1 cellular context compared by ENCODE assay signal in genomic region chr19:41859618-41860418, GRCh38.
TF ChIP-seq lines count a peak whose summit lies in the region.

TSS of gene RPS19 (plus strand) at chr19:41860255. CDS start at chr19:41860775, 520 bp downstream.

TF ChIP-seq in HepG2, 621 proteins besides CTCF, POLR2A, EP300 and RAD21 (continued from another document and continues in another):
- TF ChIP-seq THRA (CRISPR knock-in tag; IDR thresholded peaks at IDR 0.05; ENCODE audit: borderline replicate concordance), result peak; percentile 70
- peak; percentile 59; the same call in 1 of the 2 replicates for TF ChIP-seq CEBPB (IDR thresholded peaks at IDR 0.05; ENCODE audit: borderline replicate concordance, low read depth, low read length)
- no peak for TF ChIP-seq TCF7 (IDR thresholded peaks at IDR 0.05; ENCODE audit: low read depth)
- no peak for TF ChIP-seq ZNF34 (CRISPR knock-in tag; IDR thresholded peaks at IDR 0.05; ENCODE audit: borderline replicate concordance)
- TF ChIP-seq ELF4 (CRISPR knock-in tag; IDR thresholded peaks at IDR 0.05; ENCODE audit: borderline replicate concordance), result peak; percentile 99
- TF ChIP-seq ZNF276 (CRISPR knock-in tag; IDR thresholded peaks at IDR 0.05; ENCODE audit: low read depth), result no peak; the same call in none of the 2 replicates
- peak; percentile 70; the same call in 1 of the 2 replicates for TF ChIP-seq HOXA5 (CRISPR knock-in tag; IDR thresholded peaks at IDR 0.05)
- TF ChIP-seq, protein P1, sequence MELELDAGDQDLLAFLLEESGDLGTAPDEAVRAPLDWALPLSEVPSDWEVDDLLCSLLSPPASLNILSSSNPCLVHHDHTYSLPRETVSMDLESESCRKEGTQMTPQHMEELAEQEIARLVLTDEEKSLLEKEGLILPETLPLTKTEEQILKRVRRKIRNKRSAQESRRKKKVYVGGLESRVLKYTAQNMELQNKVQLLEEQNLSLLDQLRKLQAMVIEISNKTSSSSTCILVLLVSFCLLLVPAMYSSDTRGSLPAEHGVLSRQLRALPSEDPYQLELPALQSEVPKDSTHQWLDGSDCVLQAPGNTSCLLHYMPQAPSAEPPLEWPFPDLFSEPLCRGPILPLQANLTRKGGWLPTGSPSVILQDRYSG (CRISPR knock-in tag; IDR thresholded peaks at IDR 0.05), result 0 out of 2 replicates have a peak, but pooled peaks have one; percentile 64
- TF ChIP-seq SRSF4 (IDR thresholded peaks at IDR 0.05; ENCODE audit: low read depth, low read length, poor library complexity, severe bottlenecking), result no peak
- peak; percentile 63; the same call in 1 of the 2 replicates for TF ChIP-seq ZNF333 (CRISPR knock-in tag; IDR thresholded peaks at IDR 0.05; ENCODE audit: borderline replicate concordance)
- peak; percentile 83 for TF ChIP-seq ZNF639 (CRISPR knock-in tag; conservative IDR thresholded peaks at IDR 0.05)
- TF ChIP-seq IKZF5 (CRISPR knock-in tag; IDR thresholded peaks at IDR 0.05), result peak; percentile 44
- TF ChIP-seq SETDB1 (CRISPR knock-in tag; IDR thresholded peaks at IDR 0.05; ENCODE audit: borderline replicate concordance), result no peak
- TF ChIP-seq, protein P2, sequence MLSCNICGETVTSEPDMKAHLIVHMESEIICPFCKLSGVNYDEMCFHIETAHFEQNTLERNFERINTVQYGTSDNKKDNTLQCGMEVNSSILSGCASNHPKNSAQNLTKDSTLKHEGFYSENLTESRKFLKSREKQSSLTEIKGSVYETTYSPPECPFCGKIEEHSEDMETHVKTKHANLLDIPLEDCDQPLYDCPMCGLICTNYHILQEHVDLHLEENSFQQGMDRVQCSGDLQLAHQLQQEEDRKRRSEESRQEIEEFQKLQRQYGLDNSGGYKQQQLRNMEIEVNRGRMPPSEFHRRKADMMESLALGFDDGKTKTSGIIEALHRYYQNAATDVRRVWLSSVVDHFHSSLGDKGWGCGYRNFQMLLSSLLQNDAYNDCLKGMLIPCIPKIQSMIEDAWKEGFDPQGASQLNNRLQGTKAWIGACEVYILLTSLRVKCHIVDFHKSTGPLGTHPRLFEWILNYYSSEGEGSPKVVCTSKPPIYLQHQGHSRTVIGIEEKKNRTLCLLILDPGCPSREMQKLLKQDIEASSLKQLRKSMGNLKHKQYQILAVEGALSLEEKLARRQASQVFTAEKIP (CRISPR knock-in tag; IDR thresholded peaks at IDR 0.05; ENCODE audit: borderline replicate concordance), result no peak
- TF ChIP-seq, protein P3, sequence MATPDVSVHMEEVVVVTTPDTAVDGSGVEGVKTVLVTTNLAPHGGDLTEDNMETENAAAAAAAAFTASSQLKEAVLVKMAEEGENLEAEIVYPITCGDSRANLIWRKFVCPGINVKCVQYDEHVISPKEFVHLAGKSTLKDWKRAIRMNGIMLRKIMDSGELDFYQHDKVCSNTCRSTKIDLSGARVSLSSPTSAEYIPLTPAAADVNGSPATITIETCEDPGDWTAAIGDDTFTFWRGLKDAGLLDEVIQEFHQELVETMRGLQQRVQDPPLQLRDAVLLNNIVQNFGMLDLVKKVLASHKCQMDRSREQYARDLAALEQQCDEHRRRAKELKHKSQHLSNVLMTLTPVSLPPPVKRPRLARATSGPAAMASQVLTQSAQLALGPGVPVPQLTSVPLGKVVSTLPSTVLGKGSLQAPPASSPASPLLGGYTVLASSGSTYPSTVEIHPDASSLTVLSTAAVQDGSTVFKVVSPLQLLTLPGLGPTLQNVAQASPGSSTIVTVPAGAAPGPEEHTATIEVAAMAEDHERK (CRISPR knock-in tag; IDR thresholded peaks at IDR 0.05; ENCODE audit: low read depth), result peak; percentile 83
- no peak for TF ChIP-seq NONO (IDR thresholded peaks at IDR 0.05)
- peak; percentile 63 for TF ChIP-seq NONO (CRISPR knock-in tag; conservative IDR thresholded peaks at IDR 0.05)
- TF ChIP-seq, protein P4, sequence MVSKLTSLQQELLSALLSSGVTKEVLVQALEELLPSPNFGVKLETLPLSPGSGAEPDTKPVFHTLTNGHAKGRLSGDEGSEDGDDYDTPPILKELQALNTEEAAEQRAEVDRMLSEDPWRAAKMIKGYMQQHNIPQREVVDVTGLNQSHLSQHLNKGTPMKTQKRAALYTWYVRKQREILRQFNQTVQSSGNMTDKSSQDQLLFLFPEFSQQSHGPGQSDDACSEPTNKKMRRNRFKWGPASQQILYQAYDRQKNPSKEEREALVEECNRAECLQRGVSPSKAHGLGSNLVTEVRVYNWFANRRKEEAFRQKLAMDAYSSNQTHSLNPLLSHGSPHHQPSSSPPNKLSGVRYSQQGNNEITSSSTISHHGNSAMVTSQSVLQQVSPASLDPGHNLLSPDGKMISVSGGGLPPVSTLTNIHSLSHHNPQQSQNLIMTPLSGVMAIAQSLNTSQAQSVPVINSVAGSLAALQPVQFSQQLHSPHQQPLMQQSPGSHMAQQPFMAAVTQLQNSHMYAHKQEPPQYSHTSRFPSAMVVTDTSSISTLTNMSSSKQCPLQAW (CRISPR knock-in tag; IDR thresholded peaks at IDR 0.05), result peak; percentile 67; the same call in 1 of the 2 replicates
- no peak for TF ChIP-seq WIZ (CRISPR knock-in tag; IDR thresholded peaks at IDR 0.05)
- TF ChIP-seq U2AF2 (IDR thresholded peaks at IDR 0.05; ENCODE audit: low read depth, low read length), result 0 out of 2 replicates have a peak, but pooled peaks have one; percentile 25
- no peak; the same call in 1 of the 2 replicates for TF ChIP-seq KLF9 (CRISPR knock-in tag; IDR thresholded peaks at IDR 0.05; ENCODE audit: low read depth)
- TF ChIP-seq NKX3-1 (CRISPR knock-in tag; IDR thresholded peaks at IDR 0.05), result peak; percentile 43
- peak; percentile 68 for TF ChIP-seq PITX1 (CRISPR knock-in tag; IDR thresholded peaks at IDR 0.05)
- peak; percentile 66; the same call in 1 of the 2 replicates for TF ChIP-seq CEBPG (CRISPR knock-in tag; IDR thresholded peaks at IDR 0.05)
- TF ChIP-seq MZF1 (CRISPR knock-in tag; IDR thresholded peaks at IDR 0.05; ENCODE audit: borderline replicate concordance), result no peak
- TF ChIP-seq IRF2 (CRISPR knock-in tag; IDR thresholded peaks at IDR 0.05), result peak; percentile 75
- TF ChIP-seq FOXP1 (IDR thresholded peaks at IDR 0.05), result no peak
- no peak for TF ChIP-seq FOXP1 (CRISPR knock-in tag; IDR thresholded peaks at IDR 0.05)
- TF ChIP-seq, protein P5, sequence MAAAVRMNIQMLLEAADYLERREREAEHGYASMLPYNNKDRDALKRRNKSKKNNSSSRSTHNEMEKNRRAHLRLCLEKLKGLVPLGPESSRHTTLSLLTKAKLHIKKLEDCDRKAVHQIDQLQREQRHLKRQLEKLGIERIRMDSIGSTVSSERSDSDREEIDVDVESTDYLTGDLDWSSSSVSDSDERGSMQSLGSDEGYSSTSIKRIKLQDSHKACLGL (CRISPR knock-in tag; IDR thresholded peaks at IDR 0.05), result peak; percentile 79; the same call in 1 of the 2 replicates
- no peak for TF ChIP-seq ZNF567 (CRISPR knock-in tag; IDR thresholded peaks at IDR 0.05; ENCODE audit: borderline replicate concordance)
- no peak for TF ChIP-seq ATF7 (IDR thresholded peaks at IDR 0.05)
- TF ChIP-seq ATF7 (CRISPR knock-in tag; IDR thresholded peaks at IDR 0.05), result no peak
- peak; percentile 80; the same call in 1 of the 2 replicates for TF ChIP-seq ZZZ3 (CRISPR knock-in tag; IDR thresholded peaks at IDR 0.05; ENCODE audit: borderline replicate concordance)
- TF ChIP-seq ZFP36 (IDR thresholded peaks at IDR 0.05; ENCODE audit: borderline replicate concordance, low read depth, low read length, partially characterized antibody), result no peak
- TF ChIP-seq ZNF496 (CRISPR knock-in tag; IDR thresholded peaks at IDR 0.05; ENCODE audit: insufficient replicate concordance), result no peak
- TF ChIP-seq ZNF253 (CRISPR knock-in tag; IDR thresholded peaks at IDR 0.05; ENCODE audit: borderline replicate concordance), result no peak
- no peak for TF ChIP-seq ZNF260 (CRISPR knock-in tag; IDR thresholded peaks at IDR 0.05; ENCODE audit: borderline replicate concordance, low read depth)
- TF ChIP-seq CREBL2 (CRISPR knock-in tag; IDR thresholded peaks at IDR 0.05; ENCODE audit: borderline replicate concordance), result no peak; the same call in 1 of the 2 replicates
- TF ChIP-seq ZNF709 (CRISPR knock-in tag; IDR thresholded peaks at IDR 0.05), result peak; percentile 83
- TF ChIP-seq ZNF264 (CRISPR knock-in tag; IDR thresholded peaks at IDR 0.05), result 0 out of 2 replicates have a peak, but pooled peaks have one; percentile 8
- TF ChIP-seq KDM6A (CRISPR knock-in tag; IDR thresholded peaks at IDR 0.05; ENCODE audit: low read depth), result no peak
- TF ChIP-seq NFATC3 (CRISPR knock-in tag; IDR thresholded peaks at IDR 0.05), result no peak
- peak; percentile 84 for TF ChIP-seq ZNF282 (IDR thresholded peaks at IDR 0.05; ENCODE audit: partially characterized antibody)
- TF ChIP-seq ZNF326 (CRISPR knock-in tag; IDR thresholded peaks at IDR 0.05; ENCODE audit: borderline replicate concordance), result no peak
- peak; percentile 51; the same call in 1 of the 2 replicates for TF ChIP-seq KDM4B (CRISPR knock-in tag; IDR thresholded peaks at IDR 0.05)
- TF ChIP-seq, protein P6, sequence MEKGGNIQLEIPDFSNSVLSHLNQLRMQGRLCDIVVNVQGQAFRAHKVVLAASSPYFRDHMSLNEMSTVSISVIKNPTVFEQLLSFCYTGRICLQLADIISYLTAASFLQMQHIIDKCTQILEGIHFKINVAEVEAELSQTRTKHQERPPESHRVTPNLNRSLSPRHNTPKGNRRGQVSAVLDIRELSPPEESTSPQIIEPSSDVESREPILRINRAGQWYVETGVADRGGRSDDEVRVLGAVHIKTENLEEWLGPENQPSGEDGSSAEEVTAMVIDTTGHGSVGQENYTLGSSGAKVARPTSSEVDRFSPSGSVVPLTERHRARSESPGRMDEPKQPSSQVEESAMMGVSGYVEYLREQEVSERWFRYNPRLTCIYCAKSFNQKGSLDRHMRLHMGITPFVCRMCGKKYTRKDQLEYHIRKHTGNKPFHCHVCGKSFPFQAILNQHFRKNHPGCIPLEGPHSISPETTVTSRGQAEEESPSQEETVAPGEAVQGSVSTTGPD (CRISPR knock-in tag; IDR thresholded peaks at IDR 0.05), result no peak
- peak; percentile 77 for TF ChIP-seq GTF2F1 (IDR thresholded peaks at IDR 0.05; ENCODE audit: low read length)
- 0 out of 2 replicates have a peak, but pooled peaks have one; percentile 20 for TF ChIP-seq ZNF720 (CRISPR knock-in tag; IDR thresholded peaks at IDR 0.05)
- TF ChIP-seq TBX2 (CRISPR knock-in tag; IDR thresholded peaks at IDR 0.05; ENCODE audit: borderline replicate concordance), result peak; percentile 72; the same call in 1 of the 2 replicates
- TF ChIP-seq HCFC1 (IDR thresholded peaks at IDR 0.05; ENCODE audit: low read depth, low read length), result peak; percentile 88
- peak; percentile 12; the same call in 1 of the 2 replicates for TF ChIP-seq SOX5 (CRISPR knock-in tag; IDR thresholded peaks at IDR 0.05; ENCODE audit: borderline replicate concordance)
- no peak for TF ChIP-seq ZNF644 (CRISPR knock-in tag; IDR thresholded peaks at IDR 0.05; ENCODE audit: low read depth)
- peak; percentile 90 for TF ChIP-seq IRF9 (CRISPR knock-in tag; IDR thresholded peaks at IDR 0.05; ENCODE audit: borderline replicate concordance)
- no peak for TF ChIP-seq ZNF484 (CRISPR knock-in tag; IDR thresholded peaks at IDR 0.05; ENCODE audit: borderline replicate concordance, low read depth)
- TF ChIP-seq NFE2L2 (IDR thresholded peaks at IDR 0.05; ENCODE audit: low read length), result no peak
- no peak for TF ChIP-seq NCOA5 (CRISPR knock-in tag; IDR thresholded peaks at IDR 0.05)
- no peak for TF ChIP-seq ZNF30 (CRISPR knock-in tag; IDR thresholded peaks at IDR 0.05)
